ENCODE assay signal across 23 cellular contexts in the genomic region with DNA sequence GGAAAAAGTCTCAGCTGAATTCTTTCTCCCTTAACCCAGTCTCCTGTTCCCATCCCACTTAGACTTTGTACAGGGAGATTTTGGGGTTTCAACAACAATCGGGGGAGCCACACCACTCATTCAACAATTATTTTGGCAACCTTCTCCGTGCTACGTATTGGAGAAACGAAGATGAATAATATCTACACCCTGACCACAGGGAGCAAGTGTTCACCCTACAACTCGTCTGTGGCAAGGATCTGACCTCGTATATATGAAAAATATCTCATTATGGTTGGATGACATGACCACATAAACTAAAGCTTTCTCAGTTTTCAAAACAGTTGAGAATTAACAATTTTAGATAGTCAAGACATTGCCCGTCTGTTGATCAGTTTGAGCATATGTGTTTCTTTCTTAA.
"Had no signal": no experiment of that assay in that cellular context is flagged by ENCODE, and none has a peak within 500 bp of the region (broad histone marks: within the 10 kb centered on the region; RNA-seq: fewer than 3 reads in every experiment).

No MANE protein-coding gene starts in this region.

- H3K36me3 Mint-ChIP-seq: activated naive CD8-positive, alpha-beta T cell treated with anti-CD3 and anti-CD28 coated beads for 36 hours; natural killer cell treated with Interleukin-12 subunit alpha and Interleukin-12 subunit beta and Interleukin-15 and Interleukin-18, amount 100 ng/mL, for 72 hours had no signal

- DNase-seq: activated CD4-positive, alpha-beta T cell treated with anti-CD3 and anti-CD28 coated beads, Interleukin-2, amount 10 ng/mL, durations not matched to agents 24 days and 14 days; activated CD4-positive, CD25-positive, alpha-beta regulatory T cell; activated CD8-positive, alpha-beta memory T cell treated with anti-CD3 and anti-CD28 coated beads, Interleukin-2, amount 50 U/mL, for 48 hours; activated naive CD8-positive, alpha-beta T cell treated with anti-CD3 and anti-CD28 coated beads for 36 hours; activated T-cell treated with anti-CD3 and anti-CD28 coated beads, Interleukin-2, amount 50 U/mL, for 72 hours; caudate nucleus; colonic mucosa; effector CD4-positive, alpha-beta T cell; esophagus squamous epithelium; foreskin melanocyte; kidney glomerular epithelial cell; left ventricle myocardium superior; mesenchymal stem cell; nucleus accumbens; right cardiac atrium; small intestine; stimulated activated CD4-positive, alpha-beta T cell treated with anti-CD3 and anti-CD28 coated beads, Interleukin-4, amount 100 ng/mL, for 24 hours; stimulated activated naive CD4-positive, alpha-beta T cell treated with Interleukin-2 at 50 U/mL for 16 hours; substantia nigra; SW 1271; transverse colon had no signal

- H3K36me3 ChIP-seq: colonic mucosa, esophagus squamous epithelium, prostate gland, transverse colon had no signal

- H3K4me1 ChIP-seq: colonic mucosa, esophagus squamous epithelium, prostate gland, transverse colon had no signal

- ATAC-seq: activated T-cell treated with anti-CD3 and anti-CD28 coated beads, Interleukin-2, amount 50 U/mL, for 72 hours; left ventricle myocardium superior; natural killer cell treated with Interleukin-12 subunit alpha and Interleukin-12 subunit beta and Interleukin-15 and Interleukin-18, amount 100 ng/mL, for 72 hours; right cardiac atrium had no signal

- H3K27me3 ChIP-seq: colonic mucosa, esophagus squamous epithelium, transverse colon had no signal

- H3K27ac ChIP-seq: colonic mucosa, esophagus squamous epithelium, prostate gland, transverse colon had no signal

- H3K4me3 Mint-ChIP-seq: activated CD4-positive, alpha-beta T cell treated with anti-CD3 and anti-CD28 coated beads, Interleukin-2, amount 10 ng/mL, durations not matched to agents 24 days and 14 days; activated naive CD8-positive, alpha-beta T cell treated with anti-CD3 and anti-CD28 coated beads for 36 hours; activated T-cell treated with anti-CD3 and anti-CD28 coated beads, Interleukin-2, amount 50 U/mL, for 72 hours; natural killer cell treated with Interleukin-12 subunit alpha and Interleukin-12 subunit beta and Interleukin-15 and Interleukin-18, amount 100 ng/mL, for 72 hours had no signal

- H3K27me3 Mint-ChIP-seq: activated CD4-positive, alpha-beta T cell treated with anti-CD3 and anti-CD28 coated beads, Interleukin-2, amount 10 ng/mL, durations not matched to agents 24 days and 14 days; activated naive CD8-positive, alpha-beta T cell treated with anti-CD3 and anti-CD28 coated beads for 36 hours; natural killer cell treated with Interleukin-12 subunit alpha and Interleukin-12 subunit beta and Interleukin-15 and Interleukin-18, amount 100 ng/mL, for 72 hours had no signal

- H3K9me3 Mint-ChIP-seq: activated CD4-positive, alpha-beta T cell treated with anti-CD3 and anti-CD28 coated beads, Interleukin-2, amount 10 ng/mL, durations not matched to agents 24 days and 14 days; activated naive CD8-positive, alpha-beta T cell treated with anti-CD3 and anti-CD28 coated beads for 36 hours; activated T-cell treated with anti-CD3 and anti-CD28 coated beads, Interleukin-2, amount 50 U/mL, for 72 hours; natural killer cell treated with Interleukin-12 subunit alpha and Interleukin-12 subunit beta and Interleukin-15 and Interleukin-18, amount 100 ng/mL, for 72 hours had no signal

- H3K27ac Mint-ChIP-seq: activated CD4-positive, alpha-beta T cell treated with anti-CD3 and anti-CD28 coated beads, Interleukin-2, amount 10 ng/mL, durations not matched to agents 24 days and 14 days; activated naive CD8-positive, alpha-beta T cell treated with anti-CD3 and anti-CD28 coated beads for 36 hours; activated T-cell treated with anti-CD3 and anti-CD28 coated beads, Interleukin-2, amount 50 U/mL, for 72 hours; natural killer cell treated with Interleukin-12 subunit alpha and Interleukin-12 subunit beta and Interleukin-15 and Interleukin-18, amount 100 ng/mL, for 72 hours had no signal

- H3K4me1 Mint-ChIP-seq: activated CD4-positive, alpha-beta T cell treated with anti-CD3 and anti-CD28 coated beads, Interleukin-2, amount 10 ng/mL, durations not matched to agents 24 days and 14 days; activated naive CD8-positive, alpha-beta T cell treated with anti-CD3 and anti-CD28 coated beads for 36 hours had no signal

- H3K4me3 ChIP-seq: colonic mucosa, esophagus squamous epithelium, prostate gland, transverse colon had no signal
